ENCODE assay signal across 31 cellular contexts in the genomic region with DNA sequence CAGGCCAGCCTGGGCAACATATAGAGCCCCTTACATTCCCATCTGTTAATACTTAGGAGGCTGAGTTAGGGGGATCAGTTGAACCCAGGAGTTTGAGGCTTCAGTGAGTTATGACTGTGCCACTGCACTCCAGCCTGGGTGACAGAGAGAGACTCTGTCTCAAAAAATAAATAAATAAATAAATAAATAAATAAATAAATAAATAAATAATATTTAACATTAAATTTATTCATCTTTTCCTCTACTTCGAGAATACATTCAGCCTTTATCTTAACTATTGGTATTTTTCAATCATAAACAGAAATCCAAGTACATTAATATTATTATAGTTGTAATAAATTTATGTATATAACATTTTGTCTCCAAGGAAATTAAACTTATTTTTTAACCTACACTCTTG.
"Had no signal": no experiment of that assay in that cellular context is flagged by ENCODE, and none has a peak within 500 bp of the region (broad histone marks: within the 10 kb centered on the region; RNA-seq: fewer than 3 reads in every experiment).

No MANE protein-coding gene starts in this region.

- H3K36me3 ChIP-seq: adrenal gland, cardiac muscle cell, colonic mucosa, esophagus squamous epithelium had no signal

- H3K4me3 ChIP-seq: adrenal gland, body of pancreas, cardiac muscle cell, colonic mucosa, esophagus squamous epithelium had no signal

- ATAC-seq: activated CD4-positive, alpha-beta T cell treated with anti-CD3 and anti-CD28 coated beads for 36 hours; activated CD8-positive, alpha-beta memory T cell treated with anti-CD3 and anti-CD28 coated beads, Interleukin-2, amount 10 ng/mL, durations not matched to agents 7 days and 5 days; activated CD8-positive, alpha-beta T cell treated with anti-CD3 and anti-CD28 coated beads, Interleukin-2, amount 10 ng/mL, durations not matched to agents 7 days and 5 days; activated naive CD8-positive, alpha-beta T cell treated with anti-CD3 and anti-CD28 coated beads, Interleukin-2, amount 50 U/mL, for 24 hours; body of pancreas; T-helper 17 cell had no signal

- H3K27me3 ChIP-seq: adrenal gland, body of pancreas, cardiac muscle cell, colonic mucosa, esophagus squamous epithelium had no signal

- DNase-seq: activated CD4-positive, alpha-beta memory T cell treated with anti-CD3 and anti-CD28 coated beads for 36 hours; activated CD4-positive, alpha-beta T cell treated with anti-CD3 and anti-CD28 coated beads for 36 hours; activated CD4-positive, alpha-beta T cell treated with anti-CD3 and anti-CD28 coated beads, Interleukin-2, amount 10 ng/mL, durations not matched to agents 24 days and 14 days; activated CD4-positive, CD25-positive, alpha-beta regulatory T cell; activated CD4-positive, CD25-positive, alpha-beta regulatory T cell treated with anti-CD3 and anti-CD28 coated beads, Interleukin-2, amount 50 U/mL, for 72 hours; activated CD8-positive, alpha-beta memory T cell treated with anti-CD3 and anti-CD28 coated beads, Interleukin-2, amount 10 ng/mL, durations not matched to agents 7 days and 5 days; activated CD8-positive, alpha-beta memory T cell treated with anti-CD3 and anti-CD28 coated beads, Interleukin-2, amount 50 U/mL, for 4 hours; activated CD8-positive, alpha-beta T cell treated with anti-CD3 and anti-CD28 coated beads, Interleukin-2, amount 10 ng/mL, durations not matched to agents 7 days and 5 days; activated effector memory CD4-positive, alpha-beta T cell treated with anti-CD3 and anti-CD28 coated beads, Interleukin-2, amount 50 U/mL, for 16 hours; activated naive CD4-positive, alpha-beta T cell treated with anti-CD3 and anti-CD28 coated beads for 36 hours; activated naive CD8-positive, alpha-beta T cell treated with anti-CD3 and anti-CD28 coated beads for 36 hours; activated naive CD8-positive, alpha-beta T cell treated with anti-CD3 and anti-CD28 coated beads, Interleukin-2, amount 50 U/mL, for 24 hours; activated T-cell treated with anti-CD3 and anti-CD28 coated beads, Interleukin-2, amount 50 U/mL, for 1 hour; activated T-cell treated with anti-CD3 and anti-CD28 coated beads, Interleukin-2, amount 50 U/mL, for 48 hours; adrenal gland; amygdala; aorta; body of pancreas; central memory CD4-positive, alpha-beta T cell; cerebellar nuclear complex; colonic mucosa; effector CD8-positive, alpha-beta T cell; esophagus squamous epithelium; foreskin melanocyte; head of caudate nucleus; T-helper 17 cell; T1000 had no signal

- H3K9me3 ChIP-seq: body of pancreas, colonic mucosa had no signal

- H3K4me1 ChIP-seq: adrenal gland, body of pancreas, colonic mucosa, esophagus squamous epithelium had no signal

- H3K27ac ChIP-seq: adrenal gland, body of pancreas, cardiac muscle cell, colonic mucosa, epithelial cell of prostate, esophagus squamous epithelium had no signal

- FAIRE-seq: endometrium, endothelial cell of umbilical vein had no signal
